ENCODE assay signal across 14 cellular contexts in the genomic region with DNA sequence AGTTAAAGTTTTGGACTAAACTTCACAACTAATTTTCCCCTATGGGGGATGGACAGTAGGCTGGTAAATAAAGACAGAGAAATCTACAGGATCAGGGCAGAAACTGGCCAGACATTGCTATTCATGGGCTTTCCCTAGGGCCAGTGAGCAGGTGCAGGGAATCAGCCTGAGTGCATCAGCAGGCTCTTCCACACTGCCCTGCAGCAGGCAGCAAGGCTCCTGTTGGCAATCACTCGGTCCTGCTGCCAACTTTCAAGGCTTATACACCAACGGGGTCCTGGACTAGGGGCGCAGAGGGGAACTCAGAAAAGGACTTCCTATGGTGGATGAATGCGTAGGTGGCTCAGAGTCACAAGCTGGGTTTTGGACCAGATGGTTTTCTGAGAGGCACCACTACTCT.
"Had no signal": no experiment of that assay in that cellular context is flagged by ENCODE, and none has a peak within 500 bp of the region (broad histone marks: within the 10 kb centered on the region; RNA-seq: fewer than 3 reads in every experiment).

No MANE protein-coding gene starts in this region.

- H3K27ac ChIP-seq: cardiac muscle cell, ovary, testis had no signal

- ATAC-seq: activated CD4-positive, alpha-beta T cell treated with anti-CD3 and anti-CD28 coated beads for 36 hours; naive thymus-derived CD4-positive, alpha-beta T cell; sciatic nerve; stimulated activated memory B cell treated with anti-CD40 and anti-IgM and Interleukin-4, amounts not matched to agents 10 μg/mL and 1 μg/mL and 100 μg/mL, for 72 hours had no signal

- H3K9me3 ChIP-seq: ovary, testis, upper lobe of left lung had no signal

- H3K36me3 Mint-ChIP-seq: activated naive CD8-positive, alpha-beta T cell treated with anti-CD3 and anti-CD28 coated beads for 36 hours; naive thymus-derived CD4-positive, alpha-beta T cell; stimulated activated memory B cell treated with anti-CD40 and anti-IgM and Interleukin-4, amounts not matched to agents 10 μg/mL and 1 μg/mL and 100 μg/mL, for 72 hours had no signal

- H3K27ac Mint-ChIP-seq: activated CD4-positive, alpha-beta T cell treated with anti-CD3 and anti-CD28 coated beads for 36 hours; activated naive CD8-positive, alpha-beta T cell treated with anti-CD3 and anti-CD28 coated beads for 36 hours; activated T-helper 1 cell treated with anti-CD3 and anti-CD28 coated beads, Interleukin-12 subunit alpha, Interleukin-12 subunit beta, Interleukin-2, Interleukin-4 antibody, amounts not matched to agents 30 ng/mL and 10 ng/mL and 1 ng/mL, durations not matched to agents 14 hours and 24 hours and 36 hours; naive thymus-derived CD4-positive, alpha-beta T cell; stimulated activated memory B cell treated with anti-CD40 and anti-IgM and Interleukin-4, amounts not matched to agents 10 μg/mL and 1 μg/mL and 100 μg/mL, for 72 hours had no signal

- H3K4me1 ChIP-seq: testis had no signal

- H3K4me1 Mint-ChIP-seq: activated CD4-positive, alpha-beta T cell treated with anti-CD3 and anti-CD28 coated beads for 36 hours; naive thymus-derived CD4-positive, alpha-beta T cell had no signal

- H3K27me3 ChIP-seq: cardiac muscle cell, ovary, testis, upper lobe of left lung had no signal

- H3K36me3 ChIP-seq: cardiac muscle cell, ovary, upper lobe of left lung had no signal

- H3K4me3 ChIP-seq: cardiac muscle cell, ovary, testis, upper lobe of left lung had no signal

- H3K4me3 Mint-ChIP-seq: activated CD4-positive, alpha-beta T cell treated with anti-CD3 and anti-CD28 coated beads for 36 hours; activated naive CD8-positive, alpha-beta T cell treated with anti-CD3 and anti-CD28 coated beads for 36 hours; activated T-helper 1 cell treated with anti-CD3 and anti-CD28 coated beads, Interleukin-12 subunit alpha, Interleukin-12 subunit beta, Interleukin-2, Interleukin-4 antibody, amounts not matched to agents 30 ng/mL and 10 ng/mL and 1 ng/mL, durations not matched to agents 14 hours and 24 hours and 36 hours; naive thymus-derived CD4-positive, alpha-beta T cell; stimulated activated memory B cell treated with anti-CD40 and anti-IgM and Interleukin-4, amounts not matched to agents 10 μg/mL and 1 μg/mL and 100 μg/mL, for 72 hours had no signal

- DNase-seq: activated CD4-positive, alpha-beta T cell treated with anti-CD3 and anti-CD28 coated beads for 36 hours; activated CD4-positive, alpha-beta T cell treated with anti-CD3 and anti-CD28 coated beads, Interleukin-2, amount 50 U/mL, for 48 hours; activated naive CD8-positive, alpha-beta T cell treated with anti-CD3 and anti-CD28 coated beads for 36 hours; activated T-cell treated with anti-CD3 and anti-CD28 coated beads for 4 hours; amniotic stem cell; naive thymus-derived CD4-positive, alpha-beta T cell; ovary; stimulated activated CD4-positive, alpha-beta T cell treated with anti-CD3 and anti-CD28 coated beads, Interleukin-4, amount 100 ng/mL, for 24 hours; testis; upper lobe of left lung had no signal

- H3K9me3 Mint-ChIP-seq: activated naive CD8-positive, alpha-beta T cell treated with anti-CD3 and anti-CD28 coated beads for 36 hours; activated T-helper 1 cell treated with anti-CD3 and anti-CD28 coated beads, Interleukin-12 subunit alpha, Interleukin-12 subunit beta, Interleukin-2, Interleukin-4 antibody, amounts not matched to agents 30 ng/mL and 10 ng/mL and 1 ng/mL, durations not matched to agents 14 hours and 24 hours and 36 hours; stimulated activated memory B cell treated with anti-CD40 and anti-IgM and Interleukin-4, amounts not matched to agents 10 μg/mL and 1 μg/mL and 100 μg/mL, for 72 hours had no signal
